In the genomic region with DNA sequence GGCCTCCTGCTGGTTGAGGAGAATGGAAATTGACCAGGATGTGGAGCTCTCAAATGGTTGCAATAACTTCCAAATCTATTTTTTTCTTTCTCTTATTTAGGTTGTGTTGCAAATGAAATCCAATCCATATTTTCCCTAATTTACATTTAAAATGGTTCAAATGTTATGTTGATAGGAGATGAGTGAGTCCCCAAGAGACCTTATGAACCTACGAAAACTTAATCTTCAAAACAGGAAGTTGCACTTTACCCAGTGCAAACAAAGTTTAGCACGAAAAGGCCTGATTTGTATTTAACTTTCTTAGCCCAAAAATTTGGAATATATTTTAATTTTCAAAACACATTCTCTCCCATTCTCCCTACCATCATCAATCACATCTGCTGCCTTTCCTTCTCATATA, we compare ENCODE assay signal across 14 cellular contexts. TPM values are rescaled to one million over a fixed set of nuclear protein-coding genes. Genes with fewer than 3 reads are reported as not detected.
"Had no signal": no experiment of that assay in that cellular context is flagged by ENCODE, and none has a peak within 500 bp of the region (broad histone marks: within the 10 kb centered on the region; RNA-seq: fewer than 3 reads in every experiment).

No MANE protein-coding gene starts in this region.

- H3K27ac Mint-ChIP-seq: activated CD4-positive, alpha-beta memory T cell treated with anti-CD3 and anti-CD28 coated beads for 36 hours; activated T-helper 1 cell treated with anti-CD3 and anti-CD28 coated beads, Interleukin-12 subunit alpha, Interleukin-12 subunit beta, Interleukin-2, Interleukin-4 antibody, amounts not matched to agents 30 ng/mL and 10 ng/mL and 1 ng/mL, durations not matched to agents 14 hours and 24 hours and 36 hours; brain had no signal

- DNase-seq: activated CD4-positive, alpha-beta memory T cell treated with anti-CD3 and anti-CD28 coated beads for 36 hours; activated CD8-positive, alpha-beta memory T cell treated with anti-CD3 and anti-CD28 coated beads, Interleukin-2, amount 50 U/mL, for 4 hours; activated naive CD4-positive, alpha-beta T cell treated with Interleukin-2 at 50 U/mL for 16 hours; amniotic stem cell; dermis blood vessel endothelial cell; left cardiac atrium; lower lobe of right lung; naive B cell; stimulated activated CD4-positive, alpha-beta T cell treated with anti-CD3 and anti-CD28 coated beads, Interleukin-2, amount 100 ng/mL, for 24 hours; thyroid gland had no signal

- H3K27me3 Mint-ChIP-seq: activated CD4-positive, alpha-beta memory T cell treated with anti-CD3 and anti-CD28 coated beads for 36 hours; brain had no signal

- H3K9me3 Mint-ChIP-seq: activated CD4-positive, alpha-beta memory T cell treated with anti-CD3 and anti-CD28 coated beads for 36 hours; activated T-helper 1 cell treated with anti-CD3 and anti-CD28 coated beads, Interleukin-12 subunit alpha, Interleukin-12 subunit beta, Interleukin-2, Interleukin-4 antibody, amounts not matched to agents 30 ng/mL and 10 ng/mL and 1 ng/mL, durations not matched to agents 14 hours and 24 hours and 36 hours had no signal

- H3K4me1 ChIP-seq: lower lobe of right lung, thyroid gland had no signal

- H3K36me3 Mint-ChIP-seq: activated CD4-positive, alpha-beta memory T cell treated with anti-CD3 and anti-CD28 coated beads for 36 hours; brain; naive B cell had no signal

- H3K27ac ChIP-seq: lower lobe of right lung, thyroid gland had no signal

- H3K27me3 ChIP-seq: thyroid gland had no signal

- ATAC-seq: esophagus mucosa, left cardiac atrium, lower lobe of right lung had no signal

- H3K36me3 ChIP-seq: lower lobe of right lung, thyroid gland had no signal

- H3K9me3 ChIP-seq: lower lobe of right lung, thyroid gland had no signal

- H3K4me3 Mint-ChIP-seq: activated CD4-positive, alpha-beta memory T cell treated with anti-CD3 and anti-CD28 coated beads for 36 hours; activated T-helper 1 cell treated with anti-CD3 and anti-CD28 coated beads, Interleukin-12 subunit alpha, Interleukin-12 subunit beta, Interleukin-2, Interleukin-4 antibody, amounts not matched to agents 30 ng/mL and 10 ng/mL and 1 ng/mL, durations not matched to agents 14 hours and 24 hours and 36 hours; brain; naive B cell had no signal

- H3K4me1 Mint-ChIP-seq: brain had no signal

- H3K4me3 ChIP-seq: lower lobe of right lung, thyroid gland had no signal

RNA-seq across cellular contexts. Expression of gene NDP, which starts 59.3 kb away (rescaled TPM):
- total RNA-seq: activated CD4-positive, alpha-beta memory T cell treated with anti-CD3 and anti-CD28 coated beads for 36 hours; activated T-helper 1 cell treated with anti-CD3 and anti-CD28 coated beads, Interleukin-12 subunit alpha, Interleukin-12 subunit beta, Interleukin-2, Interleukin-4 antibody, amounts not matched to agents 30 ng/mL and 10 ng/mL and 1 ng/mL, durations not matched to agents 14 hours and 24 hours and 36 hours; dermis blood vessel endothelial cell; esophagus mucosa; left cardiac atrium; T-helper 2 cell treated with Interferon-gamma antibody and Interleukin-4, amounts not matched to agents 100 ng/mL and 5 ng/mL, for 36 hours had no signal
